Comparison of ENCODE assay signal across 18 cellular contexts in the genomic region with DNA sequence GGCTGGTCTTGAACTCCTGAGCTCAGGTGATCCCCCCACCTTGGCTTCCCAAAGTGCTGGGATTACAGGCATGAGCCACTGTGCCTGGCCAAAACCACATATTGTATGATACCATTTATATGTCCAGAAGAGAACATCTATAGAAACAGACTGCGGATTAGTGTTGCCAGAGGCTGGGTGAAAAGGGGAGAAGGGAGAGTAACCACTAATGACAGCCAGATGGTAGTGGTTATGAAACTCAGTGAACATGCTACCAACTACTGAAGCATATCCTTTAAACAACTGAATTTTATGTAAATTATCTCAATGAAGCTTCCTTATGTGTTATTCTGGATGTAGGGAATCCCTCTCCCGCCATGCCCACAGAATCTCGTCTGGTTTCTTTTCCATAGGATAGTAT. TPM values are rescaled to one million over a fixed set of nuclear protein-coding genes. Genes with fewer than 3 reads are reported as not detected.
DNase-seq lines count a peak whose midpoint lies in the region; ATAC-seq and TF ChIP-seq lines count a peak whose summit lies in the region.
"Had no signal": no experiment of that assay in that cellular context is flagged by ENCODE, and none has a peak within 500 bp of the region (broad histone marks: within the 10 kb centered on the region; RNA-seq: fewer than 3 reads in every experiment).

No MANE protein-coding gene starts in this region.

- H3K4me1 Mint-ChIP-seq in T-cell, result peaks cover 31 to 39% (median 38%) of the 10 kb centered on the region in 3 donors
- no peaks in the 10 kb centered on the region for H3K4me1 Mint-ChIP-seq in Calu3 (ENCODE audit: low read depth, unreplicated experiment)

- H3K4me3 Mint-ChIP-seq in T-cell (no peak overlapping the region), Calu3 (ENCODE audit: low read depth, unreplicated experiment) (no peak overlapping the region)
- H3K4me3 Mint-ChIP-seq: neural crest cell had no signal

- intact Hi-C loops in Calu3 (cut with micrococcal nuclease; ENCODE audit: unreplicated experiment), result no loop called here
- intact Hi-C loops in gastrocnemius medialis (cut with DNase I; ENCODE audit: low total_unique reads), result no loop called here

- TF ChIP-seq CTCF in fibroblast of villous mesenchyme (IDR thresholded peaks at IDR 0.05; ENCODE audit: insufficient read depth, low read depth, low read length) (no peak), Calu3 (IDR thresholded peaks at IDR 0.05; ENCODE audit: unreplicated experiment) (no peak), gastrocnemius medialis (IDR thresholded peaks at IDR 0.05 in 4 of 5, conservative IDR thresholded peaks at IDR 0.05 in 1 of 5) (no peak)

- H3K27me3 Mint-ChIP-seq in T-cell (no peaks in the 10 kb centered on the region), Calu3 (ENCODE audit: unreplicated experiment) (no peaks in the 10 kb centered on the region)

- H3K36me3 ChIP-seq in BLaER1 treated with 17β-estradiol and CSF1 and Interleukin-3, amounts not matched to agents 10 nM and 100 nM, result peaks cover 0 to 7% (median 0%) of the 10 kb centered on the region in 11 experiments; a peak in 2 of 22 replicates
- H3K36me3 ChIP-seq in gastrocnemius medialis, result no peaks in the 10 kb centered on the region

- CTCF ChIA-PET in T-cell (lab: Charles Lee), result interaction anchor here in 1 of 2 donors (0.6 kb wide), 1 partner anchor 20 kb away, joined by 4 read pairs; no protein-coding TSS in a partner anchor
- CTCF ChIA-PET in Calu3 (lab: Charles Lee), result no interaction called here

- peaks cover 16 to 96% (median 33%) of the 10 kb centered on the region in 11 experiments; a peak in 16 of 22 replicates for H4K20me1 ChIP-seq in BLaER1 treated with 17β-estradiol and CSF1 and Interleukin-3, amounts not matched to agents 10 nM and 100 nM

- H3K4me3 ChIP-seq in BLaER1 treated with 17β-estradiol and CSF1 and Interleukin-3, amounts not matched to agents 10 nM and 100 nM, result 0 out of 20 replicates have a peak overlapping the region, but pooled peaks of 1 of the 10 experiments have one; percentile 29
- H3K4me3 ChIP-seq in fibroblast of villous mesenchyme (ENCODE audit: low read depth, low read length) (no peak overlapping the region), gastrocnemius medialis (no peak overlapping the region)
- H3K4me3 ChIP-seq: tibial nerve had no signal

- H3K9me3 Mint-ChIP-seq in T-cell, result no peaks in the 10 kb centered on the region
- no peaks in the 10 kb centered on the region for H3K9me3 Mint-ChIP-seq in Calu3 (ENCODE audit: low read depth, unreplicated experiment)
- H3K9me3 Mint-ChIP-seq: neural crest cell had no signal

- peak overlapping the region in 9 of 11 experiments; percentile 25 to 75 (median 53); a peak in 17 of 22 replicates for H3K27ac ChIP-seq in BLaER1 treated with 17β-estradiol and CSF1 and Interleukin-3, amounts not matched to agents 10 nM and 100 nM
- H3K27ac ChIP-seq in gastrocnemius medialis, result no peak overlapping the region

- peak; percentile 50 for ATAC-seq in GM21529 (IDR thresholded peaks at IDR 0.05; ENCODE audit: unreplicated experiment)
- ATAC-seq in T-cell (replicated peaks in 1 of 4), result no peak
- ATAC-seq in gastrocnemius medialis, result no peak
- ATAC-seq: HCT116 had no signal

- in situ Hi-C loops in gastrocnemius medialis (cut with MboI; ENCODE audit: low sequenced_read_pairs in 4 of 4), result no loop called here

- DNase-seq in NCI-H524 treated with DMSO at 0.1 percent for 48 hours (lab: John Stamatoyannopoulos, UW) (peak; percentile 54), fibroblast of villous mesenchyme (ENCODE audit: low read depth) (peak; percentile 62), NCI-H1105 treated with DMSO at 0.1 percent for 48 hours (lab: John Stamatoyannopoulos, UW) (no peak), T-cell (no peak), Calu3 (no peak), gastrocnemius medialis (no peak)
- DNase-seq: activated gamma-delta T cell treated with Interleukin-2 at 50 U/mL for 16 hours; C1 segment of cervical spinal cord; NCI-H1436 treated with DMSO at 0.1 percent for 48 hours; NCI-H774; retina; stimulated activated CD4-positive, alpha-beta T cell treated with anti-CD3 and anti-CD28 coated beads, Interleukin-2, amount 100 ng/mL, for 24 hours; stimulated activated CD8-positive, alpha-beta memory T cell treated with anti-CD3 and anti-CD28 coated beads, Interleukin-4, amount 100 ng/mL, for 48 hours had no signal

- no TSS peak for BruUV-seq in Calu3 (replicated peaks; lab: Mats Ljungman, UMichigan)

- H3K4me1 ChIP-seq in BLaER1 treated with 17β-estradiol and CSF1 and Interleukin-3, amounts not matched to agents 10 nM and 100 nM, result peaks cover 55 to 69% (median 59%) of the 10 kb centered on the region in 10 experiments
- no peaks in the 10 kb centered on the region for H3K4me1 ChIP-seq in gastrocnemius medialis

- H3K9ac ChIP-seq in BLaER1 treated with 17β-estradiol and CSF1 and Interleukin-3, amounts not matched to agents 10 nM and 100 nM, result peak overlapping the region in 3 of 11 experiments; percentile 26 to 65 (median 43); a peak in 4 of 22 replicates

- H3K27ac Mint-ChIP-seq in T-cell (no peak overlapping the region), Calu3 (ENCODE audit: unreplicated experiment) (no peak overlapping the region)

- peak overlapping the region; percentile 62 to 93 (median 77) for H3K4me2 ChIP-seq in BLaER1 treated with 17β-estradiol and CSF1 and Interleukin-3, amounts not matched to agents 10 nM and 100 nM

- H3K36me3 Mint-ChIP-seq in T-cell (peaks cover 9% of the 10 kb centered on the region), Calu3 (ENCODE audit: insufficient read depth, unreplicated experiment) (no peaks in the 10 kb centered on the region)

- POLR2A ChIA-PET in T-cell (lab: Charles Lee), result no interaction called here

- H3K9me3 ChIP-seq in BLaER1 treated with 17β-estradiol and CSF1 and Interleukin-3, amounts not matched to agents 10 nM and 100 nM (replicated peaks in 1 of 11), result no peaks in the 10 kb centered on the region
- H3K9me3 ChIP-seq in gastrocnemius medialis, result no peaks in the 10 kb centered on the region
- H3K9me3 ChIP-seq: tibial nerve had no signal

- no peak for TF ChIP-seq POLR2A in gastrocnemius medialis (IDR thresholded peaks at IDR 0.05)

- no peaks in the 10 kb centered on the region for H3K27me3 ChIP-seq in BLaER1 treated with 17β-estradiol and CSF1 and Interleukin-3, amounts not matched to agents 10 nM and 100 nM
- no peaks in the 10 kb centered on the region for H3K27me3 ChIP-seq in gastrocnemius medialis
- H3K27me3 ChIP-seq: tibial nerve had no signal

RNA-seq across cellular contexts. Expression of a gene that starts 15.7 kb away (rescaled TPM):
- total RNA-seq in fibroblast of villous mesenchyme (14.2 and 16.8 TPM in 2 replicates), T-cell (10 to 100 TPM; 17.7 to 22.9 (median 20.9) TPM), Calu3 (2022) (13.2 and 14.8 TPM in 2 replicates), gastrocnemius medialis (1 to 10 TPM; 2.6 to 3.6 (median 3.1) TPM)

Comparison
In these comparisons a context has a peak if more than half of its experiments do, and no peak if none do; other contexts are left out.
1. H3K27ac ChIP-seq: peak in BLaER1 treated with 17β-estradiol and CSF1 and Interleukin-3, amounts not matched to agents 10 nM and 100 nM (9 of 11); none in gastrocnemius medialis (0 of 4).
2. DNase-seq: peak in NCI-H524 treated with DMSO at 0.1 percent for 48 hours (single experiment) and fibroblast of villous mesenchyme (single experiment); none in NCI-H1105 treated with DMSO at 0.1 percent for 48 hours (single experiment), T-cell (0 of 34), Calu3 (single experiment) and gastrocnemius medialis (0 of 2).